9 cellular contexts compared by ENCODE assay signal in the genomic region with DNA sequence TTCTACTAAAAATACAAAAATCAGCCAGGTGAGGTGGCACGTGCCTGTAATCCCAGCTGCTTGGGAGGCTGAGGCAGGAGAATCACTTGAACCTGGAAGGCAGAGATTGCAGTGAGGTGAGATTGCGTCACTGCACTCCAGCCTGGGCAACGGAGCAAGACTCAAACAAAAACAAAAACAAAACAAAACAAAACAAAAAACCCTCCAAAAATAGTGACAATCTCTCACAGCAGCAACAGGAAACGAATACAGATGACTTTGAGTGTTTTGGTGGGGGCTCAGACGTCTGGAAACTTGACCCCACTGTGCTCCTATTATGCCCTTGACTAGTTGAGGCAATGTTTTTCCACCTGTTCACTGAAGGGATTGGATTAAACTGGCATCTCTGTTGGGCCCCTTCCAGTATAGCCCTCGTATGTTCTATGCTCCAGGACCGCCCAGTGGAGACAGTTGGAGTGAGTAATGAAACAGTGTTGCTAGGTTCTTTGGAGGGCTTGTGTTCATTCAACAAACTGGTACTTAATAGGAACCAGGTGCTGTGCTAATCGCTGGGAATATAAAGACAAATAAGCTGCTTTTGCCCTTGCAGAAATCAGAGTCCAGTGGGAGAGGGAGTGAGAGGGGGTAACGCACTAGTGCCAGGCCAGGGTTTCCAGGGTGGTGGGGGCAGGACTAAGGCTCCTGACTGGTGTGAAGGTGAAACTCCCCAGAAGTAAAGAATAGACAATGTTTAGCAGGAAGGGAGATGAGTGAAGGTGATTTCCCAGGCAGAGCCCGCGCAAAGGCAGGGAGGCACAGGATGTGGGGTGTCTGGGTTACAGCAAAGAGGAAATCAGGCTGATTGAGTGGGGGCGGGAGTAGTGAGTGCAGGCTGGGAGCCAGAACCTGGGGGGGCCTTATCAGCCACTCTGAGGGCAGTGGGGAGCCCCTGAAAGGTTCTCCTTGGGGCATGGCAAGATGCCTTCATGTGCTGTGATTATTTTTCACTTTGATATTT.
DNase-seq lines count a peak whose midpoint lies in the region; ATAC-seq and TF ChIP-seq lines count a peak whose summit lies in the region.
"Had no signal": no experiment of that assay in that cellular context is flagged by ENCODE, and none has a peak within 500 bp of the region (broad histone marks: within the 10 kb centered on the region; RNA-seq: fewer than 3 reads in every experiment).

No MANE protein-coding gene starts in this region.

- in situ Hi-C loops in Panc1 (cut with HindIII; ENCODE audit: low pct_unique_long_range_greater_than_20kb, low sequenced_read_pairs) = no loop called here

- no peak for TF ChIP-seq CTCF in Panc1 (IDR thresholded peaks at IDR 0.05)

- H3K27ac Mint-ChIP-seq in CD4-positive, alpha-beta memory T cell = peak overlapping the region; percentile 90 to 99 (median 96)
- peak overlapping the region; percentile 85 for H3K27ac Mint-ChIP-seq in activated naive CD4-positive, alpha-beta T cell treated with anti-CD3 and anti-CD28 coated beads, Interleukin-2, amount 10 ng/mL, durations not matched to agents 7 days and 5 days
- H3K27ac Mint-ChIP-seq: naive B cell had no signal

- H3K27me3 ChIP-seq in CD4-positive, alpha-beta memory T cell (ENCODE audit: insufficient read depth, low read length) = no peaks in the 10 kb centered on the region
- no peaks in the 10 kb centered on the region; the same call in 1 of the 2 replicates for H3K27me3 ChIP-seq in Panc1 (ENCODE audit: control insufficient read depth, insufficient read depth, low read length)

- peak overlapping the region; percentile 66 to 81 (median 75) for H3K4me3 Mint-ChIP-seq in CD4-positive, alpha-beta memory T cell
- peak overlapping the region; percentile 1 for H3K4me3 Mint-ChIP-seq in activated naive CD4-positive, alpha-beta T cell treated with anti-CD3 and anti-CD28 coated beads, Interleukin-2, amount 10 ng/mL, durations not matched to agents 7 days and 5 days

- ATAC-seq in GM21737 (IDR thresholded peaks at IDR 0.05; ENCODE audit: unreplicated experiment) = peak; percentile 67
- 0 out of 2 replicates have a peak, but pooled peaks have one; percentile 51 for ATAC-seq in Panc1

- peaks cover 52% of the 10 kb centered on the region for H3K4me1 ChIP-seq in CD4-positive, alpha-beta memory T cell (ENCODE audit: insufficient read depth, low read length)
- H3K4me1 ChIP-seq in Panc1 (ENCODE audit: control insufficient read depth, insufficient read depth, low read length) = no peaks in the 10 kb centered on the region

- peak overlapping the region; percentile 84 for H3K27ac ChIP-seq in CD4-positive, alpha-beta memory T cell (ENCODE audit: low read depth, low read length)
- no peak overlapping the region for H3K27ac ChIP-seq in Panc1 (ENCODE audit: low read length)

- no peaks in the 10 kb centered on the region for H3K9me3 Mint-ChIP-seq in CD4-positive, alpha-beta memory T cell
- peaks cover 2% of the 10 kb centered on the region for H3K9me3 Mint-ChIP-seq in activated naive CD4-positive, alpha-beta T cell treated with anti-CD3 and anti-CD28 coated beads, Interleukin-2, amount 10 ng/mL, durations not matched to agents 7 days and 5 days

- no TSS peak for BruUV-seq in Panc1 (replicated peaks; lab: Mats Ljungman, UMichigan)

- H3K36me3 ChIP-seq in CD4-positive, alpha-beta memory T cell (ENCODE audit: insufficient read depth, low read length) = no peaks in the 10 kb centered on the region
- no peaks in the 10 kb centered on the region for H3K36me3 ChIP-seq in Panc1 (ENCODE audit: control insufficient read depth, insufficient read depth, low read length)

- peak; percentile 64 to 91 (median 71) for DNase-seq in CD4-positive, alpha-beta memory T cell
- no peak for DNase-seq in Panc1 (ENCODE audit: low read depth, low spot score)
- DNase-seq in activated naive CD4-positive, alpha-beta T cell treated with anti-CD3 and anti-CD28 coated beads, Interleukin-2, amount 10 ng/mL, durations not matched to agents 7 days and 5 days = peak; percentile 81
- DNase-seq in stimulated activated CD8-positive, alpha-beta memory T cell treated with anti-CD3 and anti-CD28 coated beads, Interleukin-12 subunit alpha, Interleukin-12 subunit beta, amount 100 ng/mL, for 24 hours (ENCODE audit: extremely low read depth) = peak; percentile 38
- DNase-seq in retina = no peak
- no peak for DNase-seq in HEK293T (ENCODE audit: extremely low spot score)
- DNase-seq in posterior cingulate gyrus = no peak
- DNase-seq: naive B cell had no signal

- H3K4me1 Mint-ChIP-seq in CD4-positive, alpha-beta memory T cell = peaks cover 45 to 55% (median 52%) of the 10 kb centered on the region in 4 donors
- peaks cover 53% of the 10 kb centered on the region for H3K4me1 Mint-ChIP-seq in activated naive CD4-positive, alpha-beta T cell treated with anti-CD3 and anti-CD28 coated beads, Interleukin-2, amount 10 ng/mL, durations not matched to agents 7 days and 5 days

- H3K9me3 ChIP-seq in CD4-positive, alpha-beta memory T cell (ENCODE audit: control insufficient read depth in 1 of 2, low read length in 2 of 2) = no peaks in the 10 kb centered on the region
- H3K9me3 ChIP-seq in Panc1 (ENCODE audit: control insufficient read depth, insufficient read depth, low read depth, low read length) = no peaks in the 10 kb centered on the region

- H3K27me3 Mint-ChIP-seq in CD4-positive, alpha-beta memory T cell = no peaks in the 10 kb centered on the region
- no peaks in the 10 kb centered on the region for H3K27me3 Mint-ChIP-seq in activated naive CD4-positive, alpha-beta T cell treated with anti-CD3 and anti-CD28 coated beads, Interleukin-2, amount 10 ng/mL, durations not matched to agents 7 days and 5 days

- POLR2A ChIA-PET in CD4-positive, alpha-beta memory T cell (lab: Charles Lee; ENCODE audit: partially characterized antibody) = interaction anchor here (1.4 kb wide), 1 partner anchor 9 kb away, joined by 3 read pairs; no protein-coding TSS in a partner anchor
- POLR2A ChIA-PET in Panc1 (lab: Charles Lee) = no interaction called here
- POLR2A ChIA-PET in HEK293T (lab: Yijun Ruan, JAX) = no interaction called here

- H3K4me3 ChIP-seq in CD4-positive, alpha-beta memory T cell (ENCODE audit: low read length in 2 of 2) = peak overlapping the region; percentile 5 to 26
- H3K4me3 ChIP-seq in Panc1 (ENCODE audit: low read depth in 2 of 2, low read length in 2 of 2) = no peak overlapping the region

- no peaks in the 10 kb centered on the region for H3K36me3 Mint-ChIP-seq in CD4-positive, alpha-beta memory T cell
- peaks cover 6% of the 10 kb centered on the region for H3K36me3 Mint-ChIP-seq in activated naive CD4-positive, alpha-beta T cell treated with anti-CD3 and anti-CD28 coated beads, Interleukin-2, amount 10 ng/mL, durations not matched to agents 7 days and 5 days

- intact Hi-C loops in CD4-positive, alpha-beta memory T cell (cut with micrococcal nuclease) = no loop called here
- intact Hi-C loops in Panc1 (cut with micrococcal nuclease; ENCODE audit: unreplicated experiment) (no loop called here), posterior cingulate gyrus (cut with DNase I) (no loop called here)

- CTCF ChIA-PET in CD4-positive, alpha-beta memory T cell (lab: Charles Lee; ENCODE audit: partially characterized antibody) = no interaction called here
- CTCF ChIA-PET in Panc1 (lab: Charles Lee) (no interaction called here), HEK293T (lab: Yijun Ruan, JAX) (no interaction called here)
- CTCF ChIA-PET in activated naive CD4-positive, alpha-beta T cell treated with anti-CD3 and anti-CD28 coated beads, Interleukin-2, amount 10 ng/mL, durations not matched to agents 7 days and 5 days (lab: Charles Lee) = no interaction called here

TF ChIP-seq in HEK293T, 16 proteins besides CTCF, POLR2A, EP300 and RAD21:
- TF ChIP-seq ARNT (IDR thresholded peaks at IDR 0.05) (no peak), L3MBTL2 (conservative IDR thresholded peaks at IDR 0.05) (no peak), CTBP1 (IDR thresholded peaks at IDR 0.05; ENCODE audit: borderline replicate concordance) (no peak), FOXA1 (IDR thresholded peaks at IDR 0.05) (no peak), BHLHE40 (IDR thresholded peaks at IDR 0.05; ENCODE audit: borderline replicate concordance) (no peak), TARDBP (IDR thresholded peaks at IDR 0.05) (no peak), FOXK2 (IDR thresholded peaks at IDR 0.05) (no peak), ZNF384 (IDR thresholded peaks at IDR 0.05) (no peak), SP1 (IDR thresholded peaks at IDR 0.05) (no peak), NFRKB (IDR thresholded peaks at IDR 0.05) (no peak), ELF4 (IDR thresholded peaks at IDR 0.05) (no peak)
- TF ChIP-seq, protein P1, sequence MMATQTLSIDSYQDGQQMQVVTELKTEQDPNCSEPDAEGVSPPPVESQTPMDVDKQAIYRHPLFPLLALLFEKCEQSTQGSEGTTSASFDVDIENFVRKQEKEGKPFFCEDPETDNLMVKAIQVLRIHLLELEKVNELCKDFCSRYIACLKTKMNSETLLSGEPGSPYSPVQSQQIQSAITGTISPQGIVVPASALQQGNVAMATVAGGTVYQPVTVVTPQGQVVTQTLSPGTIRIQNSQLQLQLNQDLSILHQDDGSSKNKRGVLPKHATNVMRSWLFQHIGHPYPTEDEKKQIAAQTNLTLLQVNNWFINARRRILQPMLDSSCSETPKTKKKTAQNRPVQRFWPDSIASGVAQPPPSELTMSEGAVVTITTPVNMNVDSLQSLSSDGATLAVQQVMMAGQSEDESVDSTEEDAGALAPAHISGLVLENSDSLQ (IDR thresholded peaks at IDR 0.05) = no peak

Comparison
In these comparisons a context has a peak if more than half of its experiments do, and no peak if none do; other contexts are left out.
1. DNase-seq: peak in CD4-positive, alpha-beta memory T cell (5 of 5), activated naive CD4-positive, alpha-beta T cell treated with anti-CD3 and anti-CD28 coated beads, Interleukin-2, amount 10 ng/mL, durations not matched to agents 7 days and 5 days (single experiment) and stimulated activated CD8-positive, alpha-beta memory T cell treated with anti-CD3 and anti-CD28 coated beads, Interleukin-12 subunit alpha, Interleukin-12 subunit beta, amount 100 ng/mL, for 24 hours (single experiment); none in Panc1 (single experiment), retina (single experiment), HEK293T (single experiment) and posterior cingulate gyrus (0 of 10).
2. H3K4me3 ChIP-seq: peak in CD4-positive, alpha-beta memory T cell (2 of 2); none in Panc1 (0 of 2).